In the genomic region with DNA sequence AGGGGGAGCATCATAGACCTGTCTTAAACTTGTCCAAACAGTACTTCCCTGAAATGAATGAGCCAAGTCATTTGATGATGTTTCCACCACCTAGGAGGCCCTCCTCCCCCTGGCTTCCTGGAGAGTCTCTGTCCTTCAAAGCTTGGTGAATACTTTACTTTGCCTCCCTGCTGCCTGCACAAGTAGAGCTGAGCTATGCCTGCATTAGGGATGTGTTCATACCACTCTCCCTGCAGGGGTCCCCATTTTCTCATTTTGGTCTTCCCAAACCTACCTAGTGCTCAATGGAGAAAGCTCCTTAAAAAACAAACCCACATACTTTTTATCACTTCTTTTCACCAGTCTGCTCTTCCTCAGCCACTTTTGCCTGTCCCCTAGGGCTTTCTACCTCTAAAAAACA, we compare ENCODE assay signal across 9 cellular contexts. TPM values are rescaled to one million over a fixed set of nuclear protein-coding genes. Genes with fewer than 3 reads are reported as not detected.
DNase-seq lines count a peak whose midpoint lies in the region; TF ChIP-seq lines count a peak whose summit lies in the region.
"Had no signal": no experiment of that assay in that cellular context is flagged by ENCODE, and none has a peak within 500 bp of the region (broad histone marks: within the 10 kb centered on the region; RNA-seq: fewer than 3 reads in every experiment).

No MANE protein-coding gene starts in this region.

- no peaks in the 10 kb centered on the region for H3K9me3 ChIP-seq in effector memory CD4-positive, alpha-beta T cell (ENCODE audit: control insufficient read depth, low read length)

- H3K4me1 ChIP-seq in effector memory CD4-positive, alpha-beta T cell (ENCODE audit: control insufficient read depth, insufficient read depth, low read length, poor library complexity, severe bottlenecking), result no peaks in the 10 kb centered on the region

- no peak overlapping the region for H3K27ac Mint-ChIP-seq in immature natural killer cell
- H3K27ac Mint-ChIP-seq: memory B cell had no signal

- H3K4me3 Mint-ChIP-seq in immature natural killer cell, result no peak overlapping the region
- H3K4me3 Mint-ChIP-seq: memory B cell had no signal

- no peaks in the 10 kb centered on the region for H3K27me3 ChIP-seq in effector memory CD4-positive, alpha-beta T cell (replicated peaks; ENCODE audit: control insufficient read depth, insufficient read depth, low read length, poor library complexity, severe bottlenecking)

- H3K36me3 ChIP-seq in effector memory CD4-positive, alpha-beta T cell (ENCODE audit: control insufficient read depth, insufficient read depth, low read length), result peaks cover 9% of the 10 kb centered on the region

- no peak overlapping the region for H3K4me3 ChIP-seq in cardiac fibroblast (replicated peaks in 1 of 2; ENCODE audit: low read depth in 2 of 2, low read length in 2 of 2)
- H3K4me3 ChIP-seq in effector memory CD4-positive, alpha-beta T cell (ENCODE audit: insufficient read depth, low read depth, low read length, poor library complexity, severe bottlenecking), result no peak overlapping the region

- H3K27ac ChIP-seq in effector memory CD4-positive, alpha-beta T cell (ENCODE audit: insufficient read depth, low read length, poor library complexity, severe bottlenecking), result no peak overlapping the region

- no peaks in the 10 kb centered on the region for H3K4me1 Mint-ChIP-seq in immature natural killer cell

- peaks cover 0 to 2% (median 1%) of the 10 kb centered on the region in 3 donors for H3K27me3 Mint-ChIP-seq in immature natural killer cell (ENCODE audit: low read depth in 3 of 3)
- H3K27me3 Mint-ChIP-seq: memory B cell had no signal

- peaks cover 0 to 3% (median 0%) of the 10 kb centered on the region in 3 donors for H3K36me3 Mint-ChIP-seq in immature natural killer cell
- H3K36me3 Mint-ChIP-seq: memory B cell had no signal

- TF ChIP-seq CTCF in cardiac fibroblast (IDR thresholded peaks at IDR 0.05; ENCODE audit: low read depth, low read length), result peak; percentile 20

- H3K9me3 Mint-ChIP-seq in immature natural killer cell, result no peaks in the 10 kb centered on the region
- H3K9me3 Mint-ChIP-seq: memory B cell had no signal

- DNase-seq in NCI-H1694 treated with DMSO at 0.1 percent for 48 hours (lab: John Stamatoyannopoulos, UW), result peak; percentile 7
- DNase-seq in NCI-H1694 (lab: John Stamatoyannopoulos, UW), result no peak
- peak; percentile 38 for DNase-seq in LHCN-M2 (ENCODE audit: low read depth)
- peak; percentile 37 to 61 for DNase-seq in cardiac fibroblast (ENCODE audit: low read depth in 2 of 2)
- peak; percentile 58 for DNase-seq in midbrain (lab: John Stamatoyannopoulos, UW)
- DNase-seq in NCI-H446 (lab: John Stamatoyannopoulos, UW), result no peak
- no peak for DNase-seq in immature natural killer cell
- no peak for DNase-seq in effector memory CD4-positive, alpha-beta T cell

RNA-seq across cellular contexts. Expression of a gene that starts 7.7 kb away (rescaled TPM):
- total RNA-seq in LHCN-M2 (2014; rRNA removed), result 0.06 TPM in 1 of 2 replicates, not detected in the other
- polyA plus RNA-seq in LHCN-M2 (2012), result not detected
- 1 to 10 TPM in 1 of 3 donors, under 1 TPM in 1, not detected in 1; 0.13 to 1.3 TPM for polyA plus RNA-seq in immature natural killer cell

RNA-seq across cellular contexts. Expression of a gene that starts 17.6 kb away (rescaled TPM):
- 4.8 and 7.2 TPM in 2 replicates for total RNA-seq in LHCN-M2 (2014; rRNA removed)
- 3.5 TPM for polyA plus RNA-seq in LHCN-M2 (2012)
- 10 to 100 TPM in 1 of 3 donors, 1 to 10 TPM in 2; 7.4 to 13.5 (median 8.2) TPM for polyA plus RNA-seq in immature natural killer cell

RNA-seq across cellular contexts. Expression of a gene that starts 22.1 kb away (rescaled TPM):
- total RNA-seq in LHCN-M2 (2014; rRNA removed), result 21.3 and 26.2 TPM in 2 replicates
- polyA plus RNA-seq in LHCN-M2 (2012), result 26.2 TPM
- 1 to 10 TPM in 2 of 3 donors, under 1 TPM in 1; 0.79 to 1.3 (median 1.2) TPM for polyA plus RNA-seq in immature natural killer cell

RNA-seq across cellular contexts. Expression of a gene that starts 58.2 kb away (rescaled TPM):
- not detected in 2 replicates for total RNA-seq in LHCN-M2 (2014; rRNA removed)
- not detected for polyA plus RNA-seq in LHCN-M2 (2012)
- polyA plus RNA-seq in immature natural killer cell, result not detected

Comparison
In these comparisons a context has a peak if more than half of its experiments do, and no peak if none do; other contexts are left out.
1. DNase-seq: peak in NCI-H1694 treated with DMSO at 0.1 percent for 48 hours (single experiment), LHCN-M2 (single experiment), cardiac fibroblast (2 of 2) and midbrain (single experiment); none in NCI-H1694 (single experiment), NCI-H446 (0 of 2), immature natural killer cell (0 of 3) and effector memory CD4-positive, alpha-beta T cell (0 of 3).